ENCODE assay signal across 16 cellular contexts in genomic region chr10:99908512-99908911, GRCh38.
DNase-seq lines count a peak whose midpoint lies in the region; ATAC-seq and TF ChIP-seq lines count a peak whose summit lies in the region.
"Had no signal": no experiment of that assay in that cellular context is flagged by ENCODE, and none has a peak within 500 bp of the region (broad histone marks: within the 10 kb centered on the region; RNA-seq: fewer than 3 reads in every experiment).

No MANE protein-coding gene starts in this region.

- intact Hi-C loops in activated CD4-positive, alpha-beta T cell treated with anti-CD3 and anti-CD28 coated beads, Interleukin-2, amount 10 ng/mL, durations not matched to agents 24 days and 14 days (cut with micrococcal nuclease), result no loop called here
- intact Hi-C loops in mucosa of descending colon (cut with DNase I, micrococcal nuclease), result no loop called here

- H3K27ac ChIP-seq in WERI-Rb-1, result no peak overlapping the region
- H3K27ac ChIP-seq in substantia nigra (ENCODE audit: low read depth, low read length, poor library complexity, severe bottlenecking), result no peak overlapping the region
- H3K27ac ChIP-seq: pancreas, skin epidermis had no signal

- peaks cover 24% of the 10 kb centered on the region for H3K36me3 ChIP-seq in WERI-Rb-1
- no peaks in the 10 kb centered on the region for H3K36me3 ChIP-seq in mucosa of descending colon (ENCODE audit: low read depth)

- no peak overlapping the region for H3K27ac Mint-ChIP-seq in activated CD4-positive, alpha-beta T cell treated with anti-CD3 and anti-CD28 coated beads, Interleukin-2, amount 10 ng/mL, durations not matched to agents 24 days and 14 days
- H3K27ac Mint-ChIP-seq in activated CD4-positive, alpha-beta T cell treated with anti-CD3 and anti-CD28 coated beads, Interleukin-2, amount 10 ng/mL, durations not matched to agents 7 days and 5 days, result no peak overlapping the region

- H3K4me1 ChIP-seq in mucosa of descending colon (ENCODE audit: low read depth), result peaks cover 12% of the 10 kb centered on the region

- H3K36me3 Mint-ChIP-seq in activated CD4-positive, alpha-beta T cell treated with anti-CD3 and anti-CD28 coated beads, Interleukin-2, amount 10 ng/mL, durations not matched to agents 24 days and 14 days (ENCODE audit: low read depth), result peaks cover 3% of the 10 kb centered on the region
- H3K36me3 Mint-ChIP-seq in activated CD4-positive, alpha-beta T cell treated with anti-CD3 and anti-CD28 coated beads, Interleukin-2, amount 10 ng/mL, durations not matched to agents 7 days and 5 days (ENCODE audit: low read depth), result no peaks in the 10 kb centered on the region

- DNase-seq in activated CD4-positive, alpha-beta T cell treated with anti-CD3 and anti-CD28 coated beads, Interleukin-2, amount 10 ng/mL, durations not matched to agents 24 days and 14 days, result peak; percentile 58
- DNase-seq in activated CD4-positive, alpha-beta T cell treated with anti-CD3 and anti-CD28 coated beads, Interleukin-2, amount 10 ng/mL, durations not matched to agents 7 days and 5 days, result no peak
- DNase-seq in HK-2 (ENCODE audit: unreplicated experiment) (peak; percentile 28), WERI-Rb-1 (peak; percentile 16), mucosa of descending colon (no peak), omental fat pad (ENCODE audit: low spot score) (no peak), substantia nigra (lab: John Stamatoyannopoulos, UW) (no peak), HEK293T (ENCODE audit: extremely low spot score) (no peak)
- DNase-seq: effector memory CD4-positive, alpha-beta T cell; H7; NCI-H1417; NCI-H345; pancreas had no signal

- no peaks in the 10 kb centered on the region for H3K27me3 ChIP-seq in WERI-Rb-1 (ENCODE audit: insufficient read depth, low read depth, severe bottlenecking)
- H3K27me3 ChIP-seq: pancreas had no signal

- TF ChIP-seq CTCF in WERI-Rb-1 (IDR thresholded peaks at IDR 0.05; ENCODE audit: low read depth, low read length), result no peak
- TF ChIP-seq CTCF in mucosa of descending colon (IDR thresholded peaks at IDR 0.05), result no peak
- TF ChIP-seq CTCF in omental fat pad (IDR thresholded peaks at IDR 0.05), result no peak

- no peaks in the 10 kb centered on the region for H3K9me3 Mint-ChIP-seq in activated CD4-positive, alpha-beta T cell treated with anti-CD3 and anti-CD28 coated beads, Interleukin-2, amount 10 ng/mL, durations not matched to agents 24 days and 14 days
- no peaks in the 10 kb centered on the region for H3K9me3 Mint-ChIP-seq in activated CD4-positive, alpha-beta T cell treated with anti-CD3 and anti-CD28 coated beads, Interleukin-2, amount 10 ng/mL, durations not matched to agents 7 days and 5 days
- H3K9me3 Mint-ChIP-seq: central memory CD8-positive, alpha-beta T cell had no signal

- peak; percentile 35 for ATAC-seq in mucosa of descending colon
- no peak for ATAC-seq in omental fat pad (ENCODE audit: low FRiP score)
- ATAC-seq: HepG2, pancreas had no signal

- no peaks in the 10 kb centered on the region for H3K9me3 ChIP-seq in WERI-Rb-1 (ENCODE audit: severe bottlenecking)
- no peaks in the 10 kb centered on the region for H3K9me3 ChIP-seq in mucosa of descending colon
- H3K9me3 ChIP-seq: pancreas had no signal

- no peaks in the 10 kb centered on the region for H3K27me3 Mint-ChIP-seq in activated CD4-positive, alpha-beta T cell treated with anti-CD3 and anti-CD28 coated beads, Interleukin-2, amount 10 ng/mL, durations not matched to agents 24 days and 14 days
- no peaks in the 10 kb centered on the region for H3K27me3 Mint-ChIP-seq in activated CD4-positive, alpha-beta T cell treated with anti-CD3 and anti-CD28 coated beads, Interleukin-2, amount 10 ng/mL, durations not matched to agents 7 days and 5 days
- H3K27me3 Mint-ChIP-seq: central memory CD8-positive, alpha-beta T cell had no signal

- H3K4me3 ChIP-seq in WERI-Rb-1 (ENCODE audit: low read depth, low read length) (no peak overlapping the region), mucosa of descending colon (no peak overlapping the region)
- H3K4me3 ChIP-seq: pancreas, skin epidermis had no signal

- CTCF ChIA-PET in activated CD4-positive, alpha-beta T cell treated with anti-CD3 and anti-CD28 coated beads, Interleukin-2, amount 10 ng/mL, durations not matched to agents 7 days and 5 days (lab: Charles Lee), result interaction anchor here (1.5 to 1.6 kb wide), 2 partner anchors 17 to 22 kb away, joined by 3 to 4 read pairs; no protein-coding TSS in a partner anchor
- CTCF ChIA-PET in HEK293T (lab: Yijun Ruan, JAX), result no interaction called here

- POLR2A ChIA-PET in activated CD4-positive, alpha-beta T cell treated with anti-CD3 and anti-CD28 coated beads, Interleukin-2, amount 10 ng/mL, durations not matched to agents 7 days and 5 days (lab: Charles Lee), result no interaction called here
- POLR2A ChIA-PET in HEK293T (lab: Yijun Ruan, JAX), result no interaction called here

- H3K4me1 Mint-ChIP-seq in activated CD4-positive, alpha-beta T cell treated with anti-CD3 and anti-CD28 coated beads, Interleukin-2, amount 10 ng/mL, durations not matched to agents 24 days and 14 days, result peaks cover 5% of the 10 kb centered on the region
- H3K4me1 Mint-ChIP-seq in activated CD4-positive, alpha-beta T cell treated with anti-CD3 and anti-CD28 coated beads, Interleukin-2, amount 10 ng/mL, durations not matched to agents 7 days and 5 days, result peaks cover 5% of the 10 kb centered on the region
- H3K4me1 Mint-ChIP-seq: central memory CD8-positive, alpha-beta T cell had no signal

- H3K4me3 Mint-ChIP-seq in activated CD4-positive, alpha-beta T cell treated with anti-CD3 and anti-CD28 coated beads, Interleukin-2, amount 10 ng/mL, durations not matched to agents 24 days and 14 days, result no peak overlapping the region
- no peak overlapping the region for H3K4me3 Mint-ChIP-seq in activated CD4-positive, alpha-beta T cell treated with anti-CD3 and anti-CD28 coated beads, Interleukin-2, amount 10 ng/mL, durations not matched to agents 7 days and 5 days
- H3K4me3 Mint-ChIP-seq: central memory CD8-positive, alpha-beta T cell had no signal

TF ChIP-seq in HEK293T, 16 proteins besides CTCF, POLR2A, EP300 and RAD21:
- no peak for TF ChIP-seq BHLHE40 (IDR thresholded peaks at IDR 0.05; ENCODE audit: borderline replicate concordance)
- TF ChIP-seq SUZ12 (IDR thresholded peaks at IDR 0.05), result no peak
- no peak for TF ChIP-seq ZNF384 (IDR thresholded peaks at IDR 0.05)
- TF ChIP-seq FOXK2 (IDR thresholded peaks at IDR 0.05), result no peak
- no peak for TF ChIP-seq CTBP1 (IDR thresholded peaks at IDR 0.05; ENCODE audit: borderline replicate concordance)
- no peak for TF ChIP-seq FOXA1 (IDR thresholded peaks at IDR 0.05)
- no peak for TF ChIP-seq HDGF (IDR thresholded peaks at IDR 0.05; ENCODE audit: borderline replicate concordance)
- TF ChIP-seq LEF1 (IDR thresholded peaks at IDR 0.05; ENCODE audit: borderline replicate concordance), result no peak
- no peak for TF ChIP-seq FOXM1 (IDR thresholded peaks at IDR 0.05; ENCODE audit: borderline replicate concordance)
- no peak for TF ChIP-seq ARNT (IDR thresholded peaks at IDR 0.05)
- no peak for TF ChIP-seq TARDBP (IDR thresholded peaks at IDR 0.05)
- TF ChIP-seq SP1 (IDR thresholded peaks at IDR 0.05), result no peak
- no peak for TF ChIP-seq NFRKB (IDR thresholded peaks at IDR 0.05)
- no peak for TF ChIP-seq L3MBTL2 (conservative IDR thresholded peaks at IDR 0.05)

Comparison
In these comparisons a context has a peak if more than half of its experiments do, and no peak if none do; other contexts are left out.
1. DNase-seq: peak in activated CD4-positive, alpha-beta T cell treated with anti-CD3 and anti-CD28 coated beads, Interleukin-2, amount 10 ng/mL, durations not matched to agents 24 days and 14 days (single experiment), HK-2 (single experiment) and WERI-Rb-1 (single experiment); none in activated CD4-positive, alpha-beta T cell treated with anti-CD3 and anti-CD28 coated beads, Interleukin-2, amount 10 ng/mL, durations not matched to agents 7 days and 5 days (single experiment), mucosa of descending colon (0 of 3), omental fat pad (single experiment), substantia nigra (0 of 49) and HEK293T (single experiment).